ENCODE assay signal across 28 cellular contexts in the genomic region with DNA sequence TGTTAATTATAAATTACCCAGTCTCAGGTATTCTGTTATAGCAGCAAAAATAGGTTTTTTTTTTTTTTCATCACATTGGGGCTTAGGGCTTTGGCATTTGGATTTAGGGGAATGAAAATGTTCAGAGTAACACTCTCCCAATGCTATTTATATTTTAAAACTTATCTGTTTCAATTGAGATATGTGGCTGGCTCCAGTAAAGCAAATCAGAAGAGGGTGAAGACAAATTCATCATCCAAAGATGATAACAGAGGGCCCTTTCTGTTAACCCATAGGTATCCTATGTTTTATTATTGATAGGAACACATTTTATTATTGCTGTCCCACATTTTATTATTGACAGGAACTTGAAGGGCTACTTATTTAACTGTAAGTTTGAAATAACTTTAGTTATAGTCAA. TPM values are rescaled to one million over a fixed set of nuclear protein-coding genes. Genes with fewer than 3 reads are reported as not detected.
"Had no signal": no experiment of that assay in that cellular context is flagged by ENCODE, and none has a peak within 500 bp of the region (broad histone marks: within the 10 kb centered on the region; RNA-seq: fewer than 3 reads in every experiment).

No MANE protein-coding gene starts in this region.

- H3K27ac ChIP-seq: adrenal gland, body of pancreas, coronary artery, dorsolateral prefrontal cortex had no signal

- H3K4me3 ChIP-seq: adrenal gland, body of pancreas, coronary artery, dorsolateral prefrontal cortex had no signal

- FAIRE-seq: frontal cortex had no signal

- H3K9me3 ChIP-seq: adrenal gland, body of pancreas had no signal

- DNase-seq: activated CD4-positive, alpha-beta memory T cell treated with anti-CD3 and anti-CD28 coated beads for 36 hours; activated CD4-positive, alpha-beta T cell treated with anti-CD3 and anti-CD28 coated beads for 36 hours; activated CD4-positive, CD25-positive, alpha-beta regulatory T cell; activated CD4-positive, CD25-positive, alpha-beta regulatory T cell treated with anti-CD3 and anti-CD28 coated beads, Interleukin-2, amount 50 U/mL, for 72 hours; activated CD8-positive, alpha-beta memory T cell treated with anti-CD3 and anti-CD28 coated beads, Interleukin-2, amount 10 ng/mL, durations not matched to agents 7 days and 5 days; activated CD8-positive, alpha-beta memory T cell treated with anti-CD3 and anti-CD28 coated beads, Interleukin-2, amount 50 U/mL, for 4 hours; activated CD8-positive, alpha-beta T cell treated with anti-CD3 and anti-CD28 coated beads, Interleukin-2, amount 10 ng/mL, durations not matched to agents 7 days and 5 days; activated effector memory CD4-positive, alpha-beta T cell treated with anti-CD3 and anti-CD28 coated beads, Interleukin-2, amount 50 U/mL, for 16 hours; activated naive CD4-positive, alpha-beta T cell treated with anti-CD3 and anti-CD28 coated beads for 36 hours; activated naive CD8-positive, alpha-beta T cell treated with anti-CD3 and anti-CD28 coated beads for 36 hours; activated naive CD8-positive, alpha-beta T cell treated with anti-CD3 and anti-CD28 coated beads, Interleukin-2, amount 50 U/mL, for 24 hours; activated T-cell treated with anti-CD3 and anti-CD28 coated beads, Interleukin-2, amount 50 U/mL, for 1 hour; activated T-cell treated with anti-CD3 and anti-CD28 coated beads, Interleukin-2, amount 50 U/mL, for 48 hours; adrenal gland; amygdala; aorta; body of pancreas; dorsolateral prefrontal cortex; effector memory CD4-positive, alpha-beta T cell; endodermal cell; foreskin fibroblast; T-helper 2 cell had no signal

- H3K36me3 ChIP-seq: adrenal gland had no signal

RNA-seq across cellular contexts. Expression of a gene that starts 20.5 kb away (rescaled TPM):
- total RNA-seq: activated CD4-positive, alpha-beta memory T cell treated with anti-CD3 and anti-CD28 coated beads for 36 hours; activated CD4-positive, alpha-beta T cell treated with anti-CD3 and anti-CD28 coated beads for 36 hours; activated CD4-positive, alpha-beta T cell treated with anti-CD3 and anti-CD28 coated beads, Interleukin-2, amount 10 ng/mL, durations not matched to agents 24 days and 14 days; activated CD8-positive, alpha-beta memory T cell treated with anti-CD3 and anti-CD28 coated beads for 36 hours; activated naive CD4-positive, alpha-beta T cell treated with anti-CD3 and anti-CD28 coated beads for 36 hours; activated T-helper 1 cell treated with anti-CD3 and anti-CD28 coated beads, Interleukin-12 subunit alpha, Interleukin-12 subunit beta, Interleukin-2, Interleukin-4 antibody, amounts not matched to agents 30 ng/mL and 10 ng/mL and 1 ng/mL, durations not matched to agents 14 hours and 24 hours and 36 hours; activated T-helper 2 cell treated with anti-CD3 and anti-CD28 coated beads, Interferon-gamma antibody, Interleukin-2, Interleukin-4, amounts not matched to agents 10 μg/mL and 5 μg/mL and 100 μg/mL, durations not matched to agents 14 hours and 24 hours and 36 hours had no signal
